23 cellular contexts compared by ENCODE assay signal in the genomic region with DNA sequence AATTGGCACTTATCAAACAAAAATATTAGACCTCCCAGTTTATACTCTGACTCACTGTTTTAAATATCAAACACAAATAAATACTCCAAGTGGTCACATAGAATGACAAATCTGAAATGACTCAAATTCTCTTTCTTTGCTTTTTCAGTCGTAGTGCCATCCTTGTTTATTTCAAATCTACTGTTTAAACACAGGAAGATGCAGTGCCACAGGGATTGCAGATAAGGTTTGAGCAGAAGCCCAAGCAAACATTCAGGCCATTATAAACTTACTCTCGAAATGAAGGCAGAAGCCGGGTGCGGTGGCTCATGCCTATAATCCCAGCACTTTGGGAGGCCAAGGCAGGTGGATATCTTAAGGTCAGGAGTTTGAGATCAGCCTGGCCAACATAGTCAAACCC.
"Had no signal": no experiment of that assay in that cellular context is flagged by ENCODE, and none has a peak within 500 bp of the region (broad histone marks: within the 10 kb centered on the region; RNA-seq: fewer than 3 reads in every experiment).

No MANE protein-coding gene starts in this region.

- H3K27me3 Mint-ChIP-seq: dendritic cell treated with granulocyte-macrophage colony-stimulating factor and Interleukin-4, amounts not matched to agents 40 ng/mL and 50 ng/mL, for 4 days had no signal

- H3K9me3 Mint-ChIP-seq: dendritic cell treated with granulocyte-macrophage colony-stimulating factor and Interleukin-4, amounts not matched to agents 40 ng/mL and 50 ng/mL, for 4 days; stimulated activated naive CD8-positive, alpha-beta T cell treated with anti-CD3 and anti-CD28 coated beads, Interleukin-15, Interleukin-2, amounts not matched to agents 100 ng/mL and 50 ng/mL, for 24 hours had no signal

- H3K27ac Mint-ChIP-seq: dendritic cell treated with granulocyte-macrophage colony-stimulating factor and Interleukin-4, amounts not matched to agents 40 ng/mL and 50 ng/mL, for 4 days; effector memory CD8-positive, alpha-beta T cell; immature natural killer cell; naive thymus-derived CD4-positive, alpha-beta T cell; nephron progenitor cell; stimulated activated memory B cell treated with anti-CD40 and anti-IgM and Interleukin-4, amounts not matched to agents 10 μg/mL and 1 μg/mL and 100 μg/mL, for 72 hours; stimulated activated naive CD8-positive, alpha-beta T cell treated with anti-CD3 and anti-CD28 coated beads, Interleukin-15, Interleukin-2, amounts not matched to agents 100 ng/mL and 50 ng/mL, for 24 hours had no signal

- H3K36me3 ChIP-seq: spleen, tibial artery, upper lobe of left lung, uterus had no signal

- H3K4me1 Mint-ChIP-seq: immature natural killer cell; naive thymus-derived CD4-positive, alpha-beta T cell; stimulated activated memory B cell treated with anti-CD40 and anti-IgM and Interleukin-4, amounts not matched to agents 10 μg/mL and 1 μg/mL and 100 μg/mL, for 72 hours had no signal

- DNase-seq: effector memory CD8-positive, alpha-beta T cell; erythroblast; foreskin keratinocyte; immature natural killer cell; kidney; left cardiac atrium; left ventricle myocardium superior; mesendoderm; naive thymus-derived CD4-positive, alpha-beta T cell; nephron progenitor cell; psoas muscle; retina; spleen; stimulated activated CD4-positive, alpha-beta T cell treated with anti-CD3 and anti-CD28 coated beads, Interleukin-15, amount 100 ng/mL, for 24 hours; stimulated activated CD4-positive, alpha-beta T cell treated with anti-CD3 and anti-CD28 coated beads, Interleukin-1b, Interleukin-23, amount 100 ng/mL, for 48 hours; stimulated activated CD4-positive, alpha-beta T cell treated with anti-CD3 and anti-CD28 coated beads, Interleukin-4, amount 100 ng/mL, for 24 hours; tibial artery; upper lobe of left lung; uterus had no signal

- H3K27ac ChIP-seq: foreskin keratinocyte, psoas muscle, spleen, tibial artery, upper lobe of left lung, uterus had no signal

- ATAC-seq: effector memory CD8-positive, alpha-beta T cell; foreskin keratinocyte; left cardiac atrium; left ventricle myocardium superior; naive thymus-derived CD4-positive, alpha-beta T cell; psoas muscle; sciatic nerve; stimulated activated memory B cell treated with anti-CD40 and anti-IgM and Interleukin-4, amounts not matched to agents 10 μg/mL and 1 μg/mL and 100 μg/mL, for 72 hours had no signal

- H3K4me3 Mint-ChIP-seq: dendritic cell treated with granulocyte-macrophage colony-stimulating factor and Interleukin-4, amounts not matched to agents 40 ng/mL and 50 ng/mL, for 4 days; effector memory CD8-positive, alpha-beta T cell; immature natural killer cell; naive thymus-derived CD4-positive, alpha-beta T cell; nephron progenitor cell; stimulated activated memory B cell treated with anti-CD40 and anti-IgM and Interleukin-4, amounts not matched to agents 10 μg/mL and 1 μg/mL and 100 μg/mL, for 72 hours; stimulated activated naive CD8-positive, alpha-beta T cell treated with anti-CD3 and anti-CD28 coated beads, Interleukin-15, Interleukin-2, amounts not matched to agents 100 ng/mL and 50 ng/mL, for 24 hours had no signal

- H3K27me3 ChIP-seq: foreskin keratinocyte, tibial artery, upper lobe of left lung, uterus had no signal

- H3K4me3 ChIP-seq: psoas muscle, spleen, tibial artery, upper lobe of left lung, uterus had no signal

- H3K4me1 ChIP-seq: psoas muscle, spleen, tibial artery, upper lobe of left lung, uterus had no signal

- H3K36me3 Mint-ChIP-seq: naive thymus-derived CD4-positive, alpha-beta T cell; stimulated activated memory B cell treated with anti-CD40 and anti-IgM and Interleukin-4, amounts not matched to agents 10 μg/mL and 1 μg/mL and 100 μg/mL, for 72 hours had no signal

- H3K9me3 ChIP-seq: psoas muscle, upper lobe of left lung had no signal
